In the genomic region with DNA sequence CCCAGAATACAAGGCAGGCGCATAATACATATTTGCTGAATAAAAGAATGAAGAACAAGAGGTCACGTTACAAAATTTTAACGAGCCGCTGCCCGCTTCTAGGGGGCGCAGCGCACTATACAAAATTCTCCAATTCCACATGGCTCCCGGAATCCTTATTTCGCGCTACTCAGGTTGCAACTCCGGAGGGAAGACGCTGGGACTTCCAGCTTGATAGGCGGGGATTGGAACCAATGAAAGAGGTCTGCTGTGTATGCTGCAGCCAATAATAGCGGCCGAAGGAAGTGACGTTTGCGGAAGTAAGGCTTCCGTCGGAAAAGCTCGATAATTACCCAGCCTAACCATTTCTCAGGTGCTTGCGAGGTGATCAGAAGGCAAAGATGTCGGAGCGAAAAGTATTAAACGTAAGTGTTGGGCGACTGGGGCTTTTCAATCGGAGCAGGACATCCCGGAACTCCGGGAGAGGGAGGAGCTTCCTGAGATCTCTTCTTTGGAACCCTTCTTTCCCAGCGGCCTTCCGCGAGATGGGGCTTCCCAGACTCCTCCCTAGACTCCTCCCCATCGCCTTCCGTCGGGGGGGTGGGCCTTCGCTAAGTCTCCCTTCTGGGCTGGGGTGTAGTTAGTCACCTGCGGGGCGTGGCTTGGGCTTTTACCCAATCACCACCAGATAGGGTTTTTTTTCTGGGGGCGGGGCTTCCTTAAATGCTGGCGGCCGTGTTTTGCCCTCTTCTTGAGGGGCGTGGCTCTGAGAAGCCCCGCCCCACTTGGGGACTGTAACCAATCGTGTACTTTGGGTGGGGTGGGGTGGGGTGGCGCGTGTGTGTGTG, we compare ENCODE assay signal across 8 cellular contexts. TPM values are rescaled to one million over a fixed set of nuclear protein-coding genes. Genes with fewer than 3 reads are reported as not detected.
DNase-seq lines count a peak whose midpoint lies in the region; ATAC-seq and TF ChIP-seq lines count a peak whose summit lies in the region.

A gene (plus strand): TSS at position 314 of the 827 bp plus-strand sequence. CDS start 67 bp downstream, at position 381.

- H2AFZ ChIP-seq in SU-DHL-6 (ENCODE audit: low read depth, low read length, severe bottlenecking) = peak within 1 kb of the TSS; percentile 91

- no peaks in the 10 kb centered on the region for H3F3A ChIP-seq in SU-DHL-6 (ENCODE audit: insufficient read depth)

- no peaks in the 10 kb centered on the region for H3K27me3 ChIP-seq in SU-DHL-6 (ENCODE audit: low read length)
- no peaks in the 10 kb centered on the region for H3K27me3 ChIP-seq in ovary
- H3K27me3 ChIP-seq in thyroid gland = no peaks in the 10 kb centered on the region

- H3K27ac Mint-ChIP-seq in activated naive CD8-positive, alpha-beta T cell treated with anti-CD3 and anti-CD28 coated beads, Interleukin-2, amount 10 ng/mL, durations not matched to agents 7 days and 5 days = peak within 1 kb of the TSS; percentile 98

- no peaks in the 10 kb centered on the region for H3K27me3 Mint-ChIP-seq in activated naive CD8-positive, alpha-beta T cell treated with anti-CD3 and anti-CD28 coated beads, Interleukin-2, amount 10 ng/mL, durations not matched to agents 7 days and 5 days

- H3K4me1 Mint-ChIP-seq in activated naive CD8-positive, alpha-beta T cell treated with anti-CD3 and anti-CD28 coated beads, Interleukin-2, amount 10 ng/mL, durations not matched to agents 7 days and 5 days = peaks cover 6% of the 10 kb centered on the region

- no peak for TF ChIP-seq EP300 in ovary (IDR thresholded peaks at IDR 0.05)

- no peaks in the 10 kb centered on the region for H3K9me2 ChIP-seq in SU-DHL-6 (replicated peaks; ENCODE audit: insufficient read depth, low read length)

- peak within 1 kb of the TSS; percentile 79 for H3K4me2 ChIP-seq in SU-DHL-6 (ENCODE audit: low read depth, low read length, poor library complexity, severe bottlenecking)

- peak; percentile 35 for TF ChIP-seq POLR2A in ovary (IDR thresholded peaks at IDR 0.05)
- peak in 1 of 2 donors; percentile 40 for TF ChIP-seq POLR2A in thyroid gland (IDR thresholded peaks at IDR 0.05)

- TF ChIP-seq CTCF in GM12873 (IDR thresholded peaks at IDR 0.05; ENCODE audit: insufficient read depth, low read depth, low read length, missing control alignments) (peak; percentile 42), SU-DHL-6 (IDR thresholded peaks at IDR 0.05; ENCODE audit: insufficient read depth, low read length, poor library complexity, severe bottlenecking) (peak; percentile 44), ovary (IDR thresholded peaks at IDR 0.05) (peak; percentile 31 to 65 (median 59)), thyroid gland (IDR thresholded peaks at IDR 0.05) (peak in 4 of 6 experiments; percentile 40 to 54 (median 45))

- ATAC-seq in HG02759 (IDR thresholded peaks at IDR 0.05; ENCODE audit: unreplicated experiment) (peak; percentile 91), Right ventricle myocardium inferior (peak; percentile 98)
- ATAC-seq in activated naive CD8-positive, alpha-beta T cell treated with anti-CD3 and anti-CD28 coated beads, Interleukin-2, amount 10 ng/mL, durations not matched to agents 7 days and 5 days (ENCODE audit: low read depth) = peak; percentile 94

- peaks cover 1% of the 10 kb centered on the region for H3K9me3 Mint-ChIP-seq in activated naive CD8-positive, alpha-beta T cell treated with anti-CD3 and anti-CD28 coated beads, Interleukin-2, amount 10 ng/mL, durations not matched to agents 7 days and 5 days

- H3K9me3 ChIP-seq in SU-DHL-6 (ENCODE audit: insufficient read depth, low read length) (no peaks in the 10 kb centered on the region), ovary (no peaks in the 10 kb centered on the region), thyroid gland (no peaks in the 10 kb centered on the region)

- peaks cover 19% of the 10 kb centered on the region for H3K36me3 ChIP-seq in SU-DHL-6 (ENCODE audit: low read length)
- H3K36me3 ChIP-seq in ovary = no peaks in the 10 kb centered on the region
- peaks cover 18 to 29% of the 10 kb centered on the region in 2 donors for H3K36me3 ChIP-seq in thyroid gland

- H3K4me1 ChIP-seq in ovary (ENCODE audit: insufficient read depth) = no peaks in the 10 kb centered on the region
- H3K4me1 ChIP-seq in thyroid gland = peaks cover 5 to 12% of the 10 kb centered on the region in 2 donors

- peak within 1 kb of the TSS; percentile 58 for H3K9ac ChIP-seq in SU-DHL-6 (ENCODE audit: low read length)

- H3K4me3 Mint-ChIP-seq in activated naive CD8-positive, alpha-beta T cell treated with anti-CD3 and anti-CD28 coated beads, Interleukin-2, amount 10 ng/mL, durations not matched to agents 7 days and 5 days = peak within 1 kb of the TSS; percentile 93

- DNase-seq in NCI-H128 (lab: John Stamatoyannopoulos, UW; ENCODE audit: unreplicated experiment) = peak; percentile 97
- DNase-seq in activated naive CD8-positive, alpha-beta T cell treated with anti-CD3 and anti-CD28 coated beads, Interleukin-2, amount 10 ng/mL, durations not matched to agents 7 days and 5 days = peak; percentile 94
- DNase-seq in Right ventricle myocardium inferior (ENCODE audit: missing footprints) = peak; percentile 99
- DNase-seq in ovary = peak; percentile 98 to 99 (median 98)
- DNase-seq in thyroid gland = peak; percentile 99

- 0 to 1% (median 0%) methylated on average over 43 to 45 of the region's 45 CpGs for whole genome bisulfite sequencing in ovary, 3 donors
- 1% methylated on average over 34 to 35 of the region's 45 CpGs for WGBS in thyroid gland, 2 donors

- H3K4me3 ChIP-seq in SU-DHL-6 (ENCODE audit: insufficient read depth, low read length, poor library complexity, severe bottlenecking) (peak within 1 kb of the TSS; percentile 55), ovary (peak within 1 kb of the TSS; percentile 91), thyroid gland (replicated peaks in 1 of 3) (peak within 1 kb of the TSS in 2 of 3 donors; percentile 46 to 72)

- H3K79me2 ChIP-seq in SU-DHL-6 (ENCODE audit: insufficient read depth, low read length) = peaks cover 20% of the 10 kb centered on the region

- intact Hi-C loops in Right ventricle myocardium inferior (cut with DNase I) = loop anchor here (1.0 kb wide), 1 partner anchor 153 kb away; a partner anchor contains a TSS
- intact Hi-C loops in ovary (cut with DNase I) = no loop called here
- intact Hi-C loops in thyroid gland (cut with DNase I) = loop anchor here (10.0 kb wide), 1 partner anchor 158 kb away; a partner anchor contains a TSS

- H4K20me1 ChIP-seq in SU-DHL-6 (ENCODE audit: low read depth, low read length) = no peaks in the 10 kb centered on the region

- POLR2A ChIA-PET in activated naive CD8-positive, alpha-beta T cell treated with anti-CD3 and anti-CD28 coated beads, Interleukin-2, amount 10 ng/mL, durations not matched to agents 7 days and 5 days (lab: Charles Lee) = interaction anchor here (0.5 to 1.5 kb wide), 13 partner anchors 10 to 224 kb away, joined by 3 to 20 read pairs (median 4); a partner anchor contains a TSS

- H3K36me3 Mint-ChIP-seq in activated naive CD8-positive, alpha-beta T cell treated with anti-CD3 and anti-CD28 coated beads, Interleukin-2, amount 10 ng/mL, durations not matched to agents 7 days and 5 days = peaks cover 29% of the 10 kb centered on the region

- H3K27ac ChIP-seq in SU-DHL-6 (ENCODE audit: low read depth, low read length) (peak within 1 kb of the TSS; percentile 73), ovary (peak within 1 kb of the TSS; percentile 74 to 92), thyroid gland (peak within 1 kb of the TSS; percentile 87 to 98 (median 92))

RNA-seq across cellular contexts. Expression of the gene that starts here (rescaled TPM):
- total RNA-seq in activated naive CD8-positive, alpha-beta T cell treated with anti-CD3 and anti-CD28 coated beads, Interleukin-2, amount 10 ng/mL, durations not matched to agents 7 days and 5 days = 10 to 100 TPM; 27.9 to 29.0 TPM
- total RNA-seq in Right ventricle myocardium inferior = 9.2 TPM
- 10 to 100 TPM; 18.4 to 27.5 (median 21.5) TPM for total RNA-seq in ovary
- 10 to 100 TPM; 20.7 to 33.1 TPM for polyA plus RNA-seq in ovary
- total RNA-seq in thyroid gland = 10 to 100 TPM; 25.9 to 34.1 (median 31.3) TPM

Comparison
In these comparisons a context has a peak if more than half of its experiments do, and no peak if none do; other contexts are left out.
1. Peak in every context shown above with its lines: DNase-seq, ATAC-seq, H3K4me3 ChIP-seq and H3K27ac ChIP-seq.
2. intact Hi-C loops: an anchor here in Right ventricle myocardium inferior (1.0 kb wide) and thyroid gland (10.0 kb wide); none called in ovary.